In genomic region chr10:79149662-79150443, GRCh38 we compare ENCODE assay signal across 1 cellular context.
A peak's percentile ranks its signal among the peaks of the same experiment; 100 is the strongest.
TF ChIP-seq lines count a peak whose summit lies in the region.

No MANE protein-coding gene starts in this region.

TF ChIP-seq in K562, 482 proteins besides CTCF, POLR2A, EP300 and RAD21 (continued from another document):
- TF ChIP-seq CLOCK (CRISPR knock-in tag; IDR thresholded peaks at IDR 0.05; ENCODE audit: borderline replicate concordance) (0 out of 2 replicates have a peak, but pooled peaks have one; percentile 30), HMG20B (CRISPR knock-in tag; IDR thresholded peaks at IDR 0.05) (no peak), ZNF143 (CRISPR knock-in tag; IDR thresholded peaks at IDR 0.05) (no peak), ZNF239 (CRISPR knock-in tag; IDR thresholded peaks at IDR 0.05) (no peak), BHLHE40 (IDR thresholded peaks at IDR 0.05; ENCODE audit: low read length) (peak; percentile 48; the same call in 1 of the 2 replicates), MAZ (CRISPR knock-in tag; conservative IDR thresholded peaks at IDR 0.05 in 1 of 2, IDR thresholded peaks at IDR 0.05 in 1 of 2) (peak; percentile 93 to 99), ZZZ3 (IDR thresholded peaks at IDR 0.05) (no peak), GATAD2B (IDR thresholded peaks at IDR 0.05; ENCODE audit: borderline replicate concordance) (peak; percentile 84; the same call in 1 of the 2 replicates), MNT (conservative IDR thresholded peaks at IDR 0.05) (peak in 1 of 2 experiments; percentile 61; a peak in 2 of 4 replicates), ZNF830 (CRISPR knock-in tag; IDR thresholded peaks at IDR 0.05) (peak; percentile 19; the same call in 1 of the 2 replicates), ZNF740 (CRISPR knock-in tag; IDR thresholded peaks at IDR 0.05) (no peak), ZNF740 (tag; IDR thresholded peaks at IDR 0.05) (peak in 1 of 2 experiments; percentile 90; a peak in 1 of 4 replicates), TAF1 (IDR thresholded peaks at IDR 0.05; ENCODE audit: control insufficient read depth, extremely low read depth, insufficient read depth, low read length, severe bottlenecking) (peak; percentile 28), NR2C2 (CRISPR knock-in tag; IDR thresholded peaks at IDR 0.05) (no peak), NR2C2 (tag; IDR thresholded peaks at IDR 0.05) (peak; percentile 86), ZNF354B (CRISPR knock-in tag; IDR thresholded peaks at IDR 0.05) (no peak), KLF10 (CRISPR knock-in tag; IDR thresholded peaks at IDR 0.05) (no peak), DMBX1 (CRISPR knock-in tag; IDR thresholded peaks at IDR 0.05; ENCODE audit: borderline replicate concordance) (peak; percentile 14), NR2C1 (IDR thresholded peaks at IDR 0.05) (peak; percentile 86), NR2C1 (tag; IDR thresholded peaks at IDR 0.05) (peak; percentile 84), TEAD1 (CRISPR knock-in tag; IDR thresholded peaks at IDR 0.05) (0 out of 4 replicates have a peak, but pooled peaks of 1 of the 2 experiments have one; percentile 5), CBX3 (IDR thresholded peaks at IDR 0.05; ENCODE audit: borderline replicate concordance in 1 of 2, low read length in 2 of 2) (peak in 1 of 2 experiments; percentile 20; a peak in 1 of 3 replicates), KDM4B (IDR thresholded peaks at IDR 0.05; ENCODE audit: borderline replicate concordance in 2 of 2, low read depth in 1 of 2) (peak in 1 of 2 experiments; percentile 34; a peak in 1 of 4 replicates), ZBTB7A (IDR thresholded peaks at IDR 0.05; ENCODE audit: borderline replicate concordance, control insufficient read depth, low read depth, low read length) (peak; percentile 74; the same call in 1 of the 2 replicates), NR1H2 (CRISPR knock-in tag; IDR thresholded peaks at IDR 0.05) (0 out of 2 replicates have a peak, but pooled peaks have one; percentile 51), ARHGAP35 (IDR thresholded peaks at IDR 0.05; ENCODE audit: partially characterized antibody) (no peak), BRCA1 (IDR thresholded peaks at IDR 0.05) (no peak), BRCA1 (CRISPR knock-in tag; IDR thresholded peaks at IDR 0.05) (0 out of 2 replicates have a peak, but pooled peaks have one; percentile 71), NFIC (IDR thresholded peaks at IDR 0.05) (peak; percentile 93), ZNF24 (IDR thresholded peaks at IDR 0.05) (no peak), HMGN3 (IDR thresholded peaks at IDR 0.05; ENCODE audit: borderline replicate concordance, extremely low read depth, insufficient read length, low read depth, low read length) (peak; percentile 77), HNRNPL (IDR thresholded peaks at IDR 0.05; ENCODE audit: low read depth, low read length) (0 out of 2 replicates have a peak, but pooled peaks have one; percentile 59), NRF1 (conservative IDR thresholded peaks at IDR 0.05 in 1 of 2, IDR thresholded peaks at IDR 0.05 in 1 of 2) (peak; percentile 37 to 51; a peak in 3 of 4 replicates)
TF ChIP-seq in K562: peak in this region for 107.
